In genomic region chr21:35316933-35317332, GRCh38 we compare ENCODE assay signal across 1 cellular context.
A peak's percentile ranks its signal among the peaks of the same experiment; 100 is the strongest.
TF ChIP-seq lines count a peak whose summit lies in the region.

No MANE protein-coding gene starts in this region.

TF ChIP-seq in SK-N-SH, 30 proteins besides CTCF, POLR2A, EP300 and RAD21 (continued from another document):
- no peak for TF ChIP-seq USF2 (IDR thresholded peaks at IDR 0.05; ENCODE audit: borderline replicate concordance, low read depth, low read length)
- TF ChIP-seq FOXM1 (IDR thresholded peaks at IDR 0.05; ENCODE audit: low read depth), result no peak
- TF ChIP-seq SMC3 (IDR thresholded peaks at IDR 0.05; ENCODE audit: low read depth, low read length), result no peak
- TF ChIP-seq GATA2 (CRISPR knock-in tag; IDR thresholded peaks at IDR 0.05), result 0 out of 2 replicates have a peak, but pooled peaks have one; percentile 16
- peak; percentile 44; the same call in 1 of the 2 replicates for TF ChIP-seq JUND (IDR thresholded peaks at IDR 0.05)
- TF ChIP-seq TEAD4 (IDR thresholded peaks at IDR 0.05; ENCODE audit: borderline replicate concordance, insufficient read depth), result no peak
- TF ChIP-seq NFIC (IDR thresholded peaks at IDR 0.05; ENCODE audit: borderline replicate concordance), result peak; percentile 29; the same call in 1 of the 2 replicates
